Comparison of ENCODE assay signal across 27 cellular contexts in the genomic region with DNA sequence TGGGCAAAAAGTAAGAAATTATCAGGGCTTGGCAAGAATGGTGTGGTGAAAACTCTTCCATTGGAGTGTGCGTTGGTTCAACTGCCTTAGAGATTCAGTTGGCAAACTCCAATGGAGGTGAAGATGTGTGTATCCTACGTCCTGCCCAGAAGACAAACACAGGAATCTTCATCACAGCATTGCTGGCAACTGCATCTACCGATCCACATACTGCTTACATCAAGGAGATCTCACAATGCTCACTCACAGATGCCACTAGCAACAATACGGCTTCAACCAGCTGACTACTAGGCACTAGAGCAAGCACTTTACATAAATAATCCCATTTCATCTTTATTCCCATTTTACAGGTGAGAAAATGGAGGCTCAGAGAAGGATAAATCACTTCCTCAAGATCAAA. TPM values are rescaled to one million over a fixed set of nuclear protein-coding genes. Genes with fewer than 3 reads are reported as not detected.
"Had no signal": no experiment of that assay in that cellular context is flagged by ENCODE, and none has a peak within 500 bp of the region (broad histone marks: within the 10 kb centered on the region; RNA-seq: fewer than 3 reads in every experiment).

No MANE protein-coding gene starts in this region.

- ATAC-seq: HepG2, Right ventricle myocardium inferior, SK-N-SH treated with all-trans-retinoic acid at 6 μM for 48 hours had no signal

- H3K4me3 ChIP-seq: PC-9, Peyer's patch, SJCRH30 had no signal

- H3K27ac ChIP-seq: KMS-11, PC-9, Peyer's patch, SJCRH30 had no signal

- H3K9me3 ChIP-seq: Peyer's patch, SJCRH30 had no signal

- H2AFZ ChIP-seq: PC-9 had no signal

- H3K9ac ChIP-seq: KMS-11 had no signal

- H3K4me1 ChIP-seq: Peyer's patch, SJCRH30 had no signal

- H3K4me2 ChIP-seq: KMS-11, PC-9 had no signal

- FAIRE-seq: HepG2 had no signal

- DNase-seq: IMR-90, MV-4-11, NCI-H1048, NCI-H1105, NCI-H1417, NCI-H1436 treated with DMSO at 0.1 percent for 48 hours, NCI-H1694, NCI-H187 treated with DMSO at 0.1 percent for 48 hours, NCI-H2029 treated with DMSO at 0.1 percent for 48 hours, NCI-H2171 treated with DMSO at 0.1 percent for 48 hours, NCI-H446 treated with DMSO at 0.1 percent for 48 hours, NCI-H510A treated with DMSO at 0.1 percent for 48 hours, NCI-H526, NCI-H748 treated with DMSO at 0.1 percent for 48 hours, OCI-M1, Peyer's patch, SHP77 treated with DMSO at 0.1 percent for 48 hours, SJCRH30 had no signal

- H3K27me3 ChIP-seq: Peyer's patch had no signal

- H3K36me3 ChIP-seq: Peyer's patch, SJCRH30 had no signal

RNA-seq across cellular contexts. Expression of gene SPO11, which starts 10.0 kb away (rescaled TPM):
- total RNA-seq: HepG2, HT-29, IMR-90, LHCN-M2, MCF 10A, PC-9, Peyer's patch, Right ventricle myocardium inferior, RPMI7951, SJCRH30 had no signal
- polyA plus RNA-seq: HepG2, IMR-90 had no signal

RNA-seq across cellular contexts. Expression of gene BMP7, which starts 53.1 kb away (rescaled TPM):
- total RNA-seq: HepG2, HT-29, IMR-90, LHCN-M2, MCF 10A had no signal
- polyA plus RNA-seq: HepG2, IMR-90 had no signal
